ENCODE assay signal across 9 cellular contexts in the genomic region with DNA sequence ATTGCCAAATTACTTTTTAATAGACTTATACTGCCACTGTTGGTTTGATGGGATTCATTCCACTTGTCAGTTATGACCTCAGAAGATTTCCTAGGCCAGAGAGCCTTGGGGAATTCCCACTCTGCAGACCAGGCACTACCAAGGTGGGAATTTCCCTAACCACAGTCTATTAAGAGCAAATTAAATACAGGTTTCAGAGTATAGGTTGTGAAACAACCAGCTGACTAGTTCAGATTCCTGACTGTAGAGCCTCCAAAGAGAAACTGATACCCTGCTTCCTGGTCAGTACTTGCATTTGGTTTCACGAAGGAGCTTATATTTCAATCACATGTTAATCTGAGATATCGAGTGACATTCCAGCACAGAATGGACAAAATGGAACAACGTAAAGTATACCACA.
DNase-seq lines count a peak whose midpoint lies in the region; ATAC-seq, FAIRE-seq and TF ChIP-seq lines count a peak whose summit lies in the region.
"Had no signal": no experiment of that assay in that cellular context is flagged by ENCODE, and none has a peak within 500 bp of the region (broad histone marks: within the 10 kb centered on the region; RNA-seq: fewer than 3 reads in every experiment).

No MANE protein-coding gene starts in this region.

- no peaks in the 10 kb centered on the region for H3K36me3 ChIP-seq in H7 (replicated peaks; ENCODE audit: control insufficient read depth, insufficient read depth, low read length)
- no peaks in the 10 kb centered on the region; a peak in 1 of 5 replicates for H3K36me3 ChIP-seq in HepG2 (replicated peaks in 1 of 2; ENCODE audit: control insufficient read depth in 1 of 2, insufficient read depth in 2 of 2, low read length in 2 of 2)

- intact Hi-C loops in HepG2 (cut with micrococcal nuclease; ENCODE audit: unreplicated experiment): no loop called here
- intact Hi-C loops in posterior cingulate gyrus (cut with DNase I): no loop called here

- no peak for TF ChIP-seq CTCF in HepG2 (CRISPR knock-in tag; IDR thresholded peaks at IDR 0.05)

- H3K27me3 ChIP-seq in H7 (ENCODE audit: control insufficient read depth, insufficient read depth, low read length) (no peaks in the 10 kb centered on the region), HepG2 (ENCODE audit: control insufficient read depth in 1 of 2, insufficient read depth in 2 of 2, low read length in 2 of 2) (no peaks in the 10 kb centered on the region)

- FAIRE-seq in HepG2 (lab: Jason Lieb, UNC): no peak

- H3K4me3 ChIP-seq in H7 (ENCODE audit: insufficient read depth, low read depth, low read length) (no peak overlapping the region), HepG2 (replicated peaks in 1 of 3; ENCODE audit: insufficient read depth in 1 of 3, low read depth in 2 of 3, low read length in 3 of 3) (no peak overlapping the region)

- no TSS peak for BruUV-seq in HepG2 (replicated peaks; lab: Mats Ljungman, UMichigan)

- peaks cover 10% of the 10 kb centered on the region for H3K9me3 ChIP-seq in HepG2 (ENCODE audit: low read length)

- TF ChIP-seq RAD21 in HepG2 (CRISPR knock-in tag; IDR thresholded peaks at IDR 0.05): no peak

- CTCF ChIA-PET in HepG2 (lab: Yijun Ruan, JAX; ENCODE audit: low intra/inter-chr PET ratio, low total read pairs): no interaction called here

- H3K9ac ChIP-seq in HepG2 (ENCODE audit: insufficient read depth, low read depth, low read length): no peak overlapping the region

- no peak for TF ChIP-seq POLR2A in HepG2 (IDR thresholded peaks at IDR 0.05; ENCODE audit: insufficient read depth in 1 of 2, low read depth in 2 of 2, low read length in 2 of 2)

- no peak overlapping the region for H2AFZ ChIP-seq in HepG2 (ENCODE audit: low read length)

- 87% methylated on average over 3 of the region's 3 CpGs for WGBS in HepG2 (ENCODE audit: low lambda C conversion rate)

- TF ChIP-seq EP300 in HepG2 (IDR thresholded peaks at IDR 0.05; ENCODE audit: low read depth in 2 of 2, low read length in 2 of 2) (no peak), HepG2 (CRISPR knock-in tag; IDR thresholded peaks at IDR 0.05; ENCODE audit: borderline replicate concordance) (no peak)

- ATAC-seq in GM18498 (IDR thresholded peaks at IDR 0.05; ENCODE audit: unreplicated experiment) (peak; percentile 68), HepG2 (no peak), GM19397 (IDR thresholded peaks at IDR 0.05; ENCODE audit: unreplicated experiment) (no peak)

- POLR2A ChIA-PET in HepG2 (lab: Yijun Ruan, JAX): no interaction called here

- no peaks in the 10 kb centered on the region for H3K79me2 ChIP-seq in HepG2 (ENCODE audit: insufficient read depth, low read length)

- in situ Hi-C loops in HepG2 (cut with HindIII; ENCODE audit: extremely low pct_ligation_motif_present, low pct_unique_long_range_greater_than_20kb): no loop called here

- H3K4me1 ChIP-seq in HepG2 (ENCODE audit: insufficient read depth, low read length): 0 out of 2 replicates have a peak, but pooled peaks cover 7% of the 10 kb centered on the region

- DNase-seq in H7 (peak; percentile 15), RPMI8226 (peak; percentile 3), HepG2 (ENCODE audit: low spot score) (peak; percentile 4), posterior cingulate gyrus (no peak), cortex of kidney (lab: John Stamatoyannopoulos, UW) (no peak), midbrain (lab: John Stamatoyannopoulos, UW) (no peak)
- DNase-seq: left cardiac atrium had no signal

- no peak overlapping the region for H3K27ac ChIP-seq in HepG2 (ENCODE audit: extremely low read length, insufficient read depth, low read length)

- H3K4me2 ChIP-seq in HepG2 (ENCODE audit: low read depth, low read length): no peak overlapping the region

- H4K20me1 ChIP-seq in HepG2 (ENCODE audit: insufficient read depth, low read length): no peaks in the 10 kb centered on the region

TF ChIP-seq in HepG2, 621 proteins besides CTCF, POLR2A, EP300 and RAD21:
- TF ChIP-seq ZNF331 (CRISPR knock-in tag; IDR thresholded peaks at IDR 0.05) (no peak), ZSCAN30 (CRISPR knock-in tag; IDR thresholded peaks at IDR 0.05) (no peak), ZNF326 (CRISPR knock-in tag; IDR thresholded peaks at IDR 0.05; ENCODE audit: borderline replicate concordance) (no peak), ZNF350 (CRISPR knock-in tag; IDR thresholded peaks at IDR 0.05; ENCODE audit: borderline replicate concordance, low read depth) (no peak), ZNF562 (CRISPR knock-in tag; IDR thresholded peaks at IDR 0.05; ENCODE audit: borderline replicate concordance) (no peak), PHF8 (CRISPR knock-in tag; IDR thresholded peaks at IDR 0.05) (no peak), JUN (CRISPR knock-in tag; IDR thresholded peaks at IDR 0.05) (no peak), ZNF501 (CRISPR knock-in tag; IDR thresholded peaks at IDR 0.05) (no peak), ZNF264 (CRISPR knock-in tag; IDR thresholded peaks at IDR 0.05) (no peak), ZNF468 (CRISPR knock-in tag; IDR thresholded peaks at IDR 0.05) (no peak), TRIM24 (CRISPR knock-in tag; IDR thresholded peaks at IDR 0.05) (no peak)
- TF ChIP-seq, protein P1, sequence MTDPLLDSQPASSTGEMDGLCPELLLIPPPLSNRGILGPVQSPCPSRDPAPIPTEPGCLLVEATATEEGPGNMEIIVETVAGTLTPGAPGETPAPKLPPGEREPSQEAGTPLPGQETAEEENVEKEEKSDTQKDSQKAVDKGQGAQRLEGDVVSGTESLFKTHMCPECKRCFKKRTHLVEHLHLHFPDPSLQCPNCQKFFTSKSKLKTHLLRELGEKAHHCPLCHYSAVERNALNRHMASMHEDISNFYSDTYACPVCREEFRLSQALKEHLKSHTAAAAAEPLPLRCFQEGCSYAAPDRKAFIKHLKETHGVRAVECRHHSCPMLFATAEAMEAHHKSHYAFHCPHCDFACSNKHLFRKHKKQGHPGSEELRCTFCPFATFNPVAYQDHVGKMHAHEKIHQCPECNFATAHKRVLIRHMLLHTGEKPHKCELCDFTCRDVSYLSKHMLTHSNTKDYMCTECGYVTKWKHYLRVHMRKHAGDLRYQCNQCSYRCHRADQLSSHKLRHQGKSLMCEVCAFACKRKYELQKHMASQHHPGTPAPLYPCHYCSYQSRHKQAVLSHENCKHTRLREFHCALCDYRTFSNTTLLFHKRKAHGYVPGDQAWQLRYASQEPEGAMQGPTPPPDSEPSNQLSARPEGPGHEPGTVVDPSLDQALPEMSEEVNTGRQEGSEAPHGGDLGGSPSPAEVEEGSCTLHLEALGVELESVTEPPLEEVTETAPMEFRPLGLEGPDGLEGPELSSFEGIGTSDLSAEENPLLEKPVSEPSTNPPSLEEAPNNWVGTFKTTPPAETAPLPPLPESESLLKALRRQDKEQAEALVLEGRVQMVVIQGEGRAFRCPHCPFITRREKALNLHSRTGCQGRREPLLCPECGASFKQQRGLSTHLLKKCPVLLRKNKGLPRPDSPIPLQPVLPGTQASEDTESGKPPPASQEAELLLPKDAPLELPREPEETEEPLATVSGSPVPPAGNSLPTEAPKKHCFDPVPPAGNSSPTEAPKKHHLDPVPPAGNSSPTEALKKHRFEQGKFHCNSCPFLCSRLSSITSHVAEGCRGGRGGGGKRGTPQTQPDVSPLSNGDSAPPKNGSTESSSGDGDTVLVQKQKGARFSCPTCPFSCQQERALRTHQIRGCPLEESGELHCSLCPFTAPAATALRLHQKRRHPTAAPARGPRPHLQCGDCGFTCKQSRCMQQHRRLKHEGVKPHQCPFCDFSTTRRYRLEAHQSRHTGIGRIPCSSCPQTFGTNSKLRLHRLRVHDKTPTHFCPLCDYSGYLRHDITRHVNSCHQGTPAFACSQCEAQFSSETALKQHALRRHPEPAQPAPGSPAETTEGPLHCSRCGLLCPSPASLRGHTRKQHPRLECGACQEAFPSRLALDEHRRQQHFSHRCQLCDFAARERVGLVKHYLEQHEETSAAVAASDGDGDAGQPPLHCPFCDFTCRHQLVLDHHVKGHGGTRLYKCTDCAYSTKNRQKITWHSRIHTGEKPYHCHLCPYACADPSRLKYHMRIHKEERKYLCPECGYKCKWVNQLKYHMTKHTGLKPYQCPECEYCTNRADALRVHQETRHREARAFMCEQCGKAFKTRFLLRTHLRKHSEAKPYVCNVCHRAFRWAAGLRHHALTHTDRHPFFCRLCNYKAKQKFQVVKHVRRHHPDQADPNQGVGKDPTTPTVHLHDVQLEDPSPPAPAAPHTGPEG (CRISPR knock-in tag; IDR thresholded peaks at IDR 0.05): no peak
- TF ChIP-seq, protein P2, sequence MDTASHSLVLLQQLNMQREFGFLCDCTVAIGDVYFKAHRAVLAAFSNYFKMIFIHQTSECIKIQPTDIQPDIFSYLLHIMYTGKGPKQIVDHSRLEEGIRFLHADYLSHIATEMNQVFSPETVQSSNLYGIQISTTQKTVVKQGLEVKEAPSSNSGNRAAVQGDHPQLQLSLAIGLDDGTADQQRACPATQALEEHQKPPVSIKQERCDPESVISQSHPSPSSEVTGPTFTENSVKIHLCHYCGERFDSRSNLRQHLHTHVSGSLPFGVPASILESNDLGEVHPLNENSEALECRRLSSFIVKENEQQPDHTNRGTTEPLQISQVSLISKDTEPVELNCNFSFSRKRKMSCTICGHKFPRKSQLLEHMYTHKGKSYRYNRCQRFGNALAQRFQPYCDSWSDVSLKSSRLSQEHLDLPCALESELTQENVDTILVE (CRISPR knock-in tag; IDR thresholded peaks at IDR 0.05): no peak

Comparison
In these comparisons a context has a peak if more than half of its experiments do, and no peak if none do; other contexts are left out.
1. DNase-seq: peak in H7 (single experiment), RPMI8226 (single experiment) and HepG2 (single experiment); none in posterior cingulate gyrus (0 of 10), cortex of kidney (single experiment) and midbrain (single experiment).